Comparison of ENCODE assay signal across 8 cellular contexts in genomic region chr2:209331291-209331844, GRCh38.
DNase-seq lines count a peak whose midpoint lies in the region; ATAC-seq, FAIRE-seq and TF ChIP-seq lines count a peak whose summit lies in the region.

No MANE protein-coding gene starts in this region.

- POLR2A ChIA-PET in A673 (lab: Charles Lee; ENCODE audit: low non-redundant PET) = interaction anchor here (0.7 kb wide), 1 partner anchor 149 kb away, joined by 3 read pairs; no protein-coding TSS in a partner anchor

- no peak overlapping the region for H3K4me2 ChIP-seq in GM23248 (ENCODE audit: unreplicated experiment)

- H3K36me3 ChIP-seq in A673 (ENCODE audit: insufficient read depth, low read length, poor library complexity, severe bottlenecking) (no peaks in the 10 kb centered on the region), GM23248 (ENCODE audit: low read depth) (no peaks in the 10 kb centered on the region)
- no peaks in the 10 kb centered on the region for H3K36me3 ChIP-seq in effector memory CD4-positive, alpha-beta T cell (ENCODE audit: control insufficient read depth, insufficient read depth, low read length)

- H3K27me3 ChIP-seq in A673 (replicated peaks; ENCODE audit: insufficient read depth, low read depth, low read length, poor library complexity) (peaks cover 12% of the 10 kb centered on the region), GM23248 (replicated peaks; ENCODE audit: insufficient read depth) (no peaks in the 10 kb centered on the region)
- H3K27me3 ChIP-seq in effector memory CD4-positive, alpha-beta T cell (replicated peaks; ENCODE audit: control insufficient read depth, insufficient read depth, low read length, poor library complexity, severe bottlenecking) = no peaks in the 10 kb centered on the region

- H3K9me2 ChIP-seq in GM23248 (ENCODE audit: insufficient read depth) = no peaks in the 10 kb centered on the region

- no peak for FAIRE-seq in urothelium cell line (lab: Jason Lieb, UNC)

- no TSS peak for BruUV-seq in A673 (replicated peaks; lab: Mats Ljungman, UMichigan)

- H3K4me1 ChIP-seq in A673 (ENCODE audit: insufficient read depth, low read length, poor library complexity, severe bottlenecking) (no peaks in the 10 kb centered on the region), GM23248 (ENCODE audit: insufficient read depth) (no peaks in the 10 kb centered on the region)
- H3K4me1 ChIP-seq in effector memory CD4-positive, alpha-beta T cell (ENCODE audit: control insufficient read depth, insufficient read depth, low read length, poor library complexity, severe bottlenecking) = no peaks in the 10 kb centered on the region

- no peaks in the 10 kb centered on the region for H3F3A ChIP-seq in GM23248 (ENCODE audit: insufficient read depth)

- H3K9me3 ChIP-seq in A673 (ENCODE audit: low read depth, low read length, poor library complexity, severe bottlenecking) (no peaks in the 10 kb centered on the region), GM23248 (ENCODE audit: low read depth) (no peaks in the 10 kb centered on the region)
- H3K9me3 ChIP-seq in effector memory CD4-positive, alpha-beta T cell (ENCODE audit: control insufficient read depth, low read length) = no peaks in the 10 kb centered on the region

- CTCF ChIA-PET in A673 (lab: Charles Lee) = interaction anchor here (1.7 kb wide), 1 partner anchor 865 kb away, joined by 6 read pairs; no protein-coding TSS in a partner anchor

- no peaks in the 10 kb centered on the region for H4K20me1 ChIP-seq in GM23248 (ENCODE audit: insufficient read depth)

- in situ Hi-C loops in GM23248 (cut with MboI) = loop anchor here (10.0 to 25.0 kb wide), 2 partner anchors 213 to 631 kb away; no protein-coding TSS in a partner anchor

- H2AFZ ChIP-seq in GM23248 = no peak overlapping the region

- H3K4me3 ChIP-seq in A673 (ENCODE audit: low read depth, low read length, poor library complexity, severe bottlenecking) (no peak overlapping the region), GM23248 (no peak overlapping the region)
- no peak overlapping the region for H3K4me3 ChIP-seq in effector memory CD4-positive, alpha-beta T cell (ENCODE audit: insufficient read depth, low read depth, low read length, poor library complexity, severe bottlenecking)

- TF ChIP-seq CTCF in A673 (conservative IDR thresholded peaks at IDR 0.05; ENCODE audit: low read depth, low read length) = peak; percentile 51

- DNase-seq in A673 (ENCODE audit: low spot score) = peak; percentile 58
- peak; percentile 58 for DNase-seq in GM23248
- DNase-seq in NCI-H82 treated with DMSO at 0.1 percent for 48 hours (lab: John Stamatoyannopoulos, UW; ENCODE audit: unreplicated experiment) = peak; percentile 49
- DNase-seq in fibroblast of gingiva (ENCODE audit: low read depth) = peak; percentile 34
- DNase-seq in urothelium cell line (ENCODE audit: low spot score) = peak; percentile 11
- no peak for DNase-seq in effector memory CD4-positive, alpha-beta T cell

- ATAC-seq in HG03521 (IDR thresholded peaks at IDR 0.05; ENCODE audit: unreplicated experiment) (no peak), GM21737 (IDR thresholded peaks at IDR 0.05; ENCODE audit: unreplicated experiment) (no peak)

- H3K27ac ChIP-seq in A673 (ENCODE audit: low read depth, low read length, poor library complexity, severe bottlenecking) (no peak overlapping the region), GM23248 (no peak overlapping the region)
- no peak overlapping the region for H3K27ac ChIP-seq in effector memory CD4-positive, alpha-beta T cell (ENCODE audit: insufficient read depth, low read length, poor library complexity, severe bottlenecking)

- intact Hi-C loops in A673 (cut with micrococcal nuclease; ENCODE audit: unreplicated experiment) = loop anchor here (5.0 kb wide), 3 partner anchors 631 to 934 kb away; no protein-coding TSS in a partner anchor

- WGBS in GM23248 (ENCODE audit: low coverage in 1 of 2, low lambda C conversion rate in 2 of 2, missing lambda C conversion rate in 2 of 2), 2 experiments = 0 to 4% methylated on average over 1 of the region's 1 CpG

- no peak overlapping the region for H3K9ac ChIP-seq in GM23248

- no peaks in the 10 kb centered on the region for H3K79me2 ChIP-seq in GM23248 (ENCODE audit: insufficient read depth)

Comparison
In these comparisons a context has a peak if more than half of its experiments do, and no peak if none do; other contexts are left out.
1. DNase-seq: peak in A673 (single experiment), GM23248 (single experiment), NCI-H82 treated with DMSO at 0.1 percent for 48 hours (single experiment), fibroblast of gingiva (single experiment) and urothelium cell line (single experiment); none in effector memory CD4-positive, alpha-beta T cell (0 of 3).